Comparison of ENCODE assay signal across 17 cellular contexts in genomic region chr17:18161226-18162094, GRCh38. TPM values are rescaled to one million over a fixed set of nuclear protein-coding genes. Genes with fewer than 3 reads are reported as not detected.
A peak's percentile ranks its signal among the peaks of the same experiment; 100 is the strongest.
DNase-seq lines count a peak whose midpoint lies in the region; ATAC-seq, FAIRE-seq and TF ChIP-seq lines count a peak whose summit lies in the region.
"Had no signal": no experiment of that assay in that cellular context is flagged by ENCODE, and none has a peak within 500 bp of the region (broad histone marks: within the 10 kb centered on the region; RNA-seq: fewer than 3 reads in every experiment).

No MANE protein-coding gene starts in this region.

- H3K27ac ChIP-seq in GM12878 (ENCODE audit: control insufficient read depth, insufficient read depth): no peak overlapping the region
- H3K27ac ChIP-seq: epithelial cell of prostate, left ventricle myocardium inferior, PC-9 had no signal

- TF ChIP-seq POLR2A in GM12878 (IDR thresholded peaks at IDR 0.05; ENCODE audit: low read depth, low read length): no peak

- H3K4me1 ChIP-seq in GM12878 (ENCODE audit: control insufficient read depth, insufficient read depth, low read length): peaks cover 41% of the 10 kb centered on the region

- RAD21 ChIA-PET in GM12878 (lab: Charles Lee; ENCODE audit: unreplicated experiment): interaction anchor here (0.8 to 1.3 kb wide), 3 partner anchors 9 to 24 kb away, joined by 3 to 7 read pairs (median 3); partner anchors contain the start of gene ALKBH5

- TF ChIP-seq CTCF in GM12878 (IDR thresholded peaks at IDR 0.05 in 2 of 3, conservative IDR thresholded peaks at IDR 0.05 in 1 of 3; ENCODE audit: control insufficient read depth in 2 of 3, extremely low read depth in 1 of 3, insufficient read depth in 1 of 3, low read depth in 3 of 3, low read length in 3 of 3): no peak

- H3K9me3 ChIP-seq in GM12878 (replicated peaks; ENCODE audit: control insufficient read depth, insufficient read depth, low read length): no peaks in the 10 kb centered on the region
- H3K9me3 ChIP-seq: left ventricle myocardium inferior had no signal

- in situ Hi-C loops in GM12878 (cut with MboI): no loop called here

- no TSS peak for BruUV-seq in GM12878 (replicated peaks; lab: Mats Ljungman, UMichigan)

- 12% methylated on average over 12 of the region's 12 CpGs for WGBS in GM12878 (ENCODE audit: insufficient coverage, insufficient replicate concordance, low lambda C conversion rate, missing lambda C conversion rate)

- intact Hi-C loops in GM12878 (cut with micrococcal nuclease; ENCODE audit: unreplicated experiment): no loop called here

- no peak overlapping the region for H3K4me3 ChIP-seq in GM12878
- H3K4me3 ChIP-seq: left ventricle myocardium inferior, PC-9 had no signal

- H3K27me3 ChIP-seq in GM12878 (replicated peaks in 1 of 2; ENCODE audit: control insufficient read depth in 2 of 2, insufficient read depth in 2 of 2, low read length in 1 of 2): no peaks in the 10 kb centered on the region

- peak; percentile 59 for ATAC-seq in GM19025 (IDR thresholded peaks at IDR 0.05; ENCODE audit: low read depth, unreplicated experiment)
- peak; percentile 65 for ATAC-seq in HG02885 (IDR thresholded peaks at IDR 0.05; ENCODE audit: poor library complexity, unreplicated experiment)
- peak; percentile 49 for ATAC-seq in GM12878
- no peak for ATAC-seq in GM18498 (IDR thresholded peaks at IDR 0.05; ENCODE audit: unreplicated experiment)

- H3K27ac Mint-ChIP-seq in activated T-cell treated with anti-CD3 and anti-CD28 coated beads, Interleukin-2, amount 50 U/mL, for 24 hours: no peak overlapping the region

- no peaks in the 10 kb centered on the region for H3K9me3 Mint-ChIP-seq in activated T-cell treated with anti-CD3 and anti-CD28 coated beads, Interleukin-2, amount 50 U/mL, for 24 hours
- H3K9me3 Mint-ChIP-seq: activated CD4-positive, alpha-beta T cell treated with anti-CD3 and anti-CD28 coated beads, Interleukin-2, amount 10 ng/mL, durations not matched to agents 7 days and 5 days; H9 had no signal

- peaks cover 12% of the 10 kb centered on the region for H3K4me1 Mint-ChIP-seq in activated T-cell treated with anti-CD3 and anti-CD28 coated beads, Interleukin-2, amount 50 U/mL, for 24 hours (ENCODE audit: low read depth)

- H3K79me2 ChIP-seq in GM12878 (ENCODE audit: control insufficient read depth, insufficient read depth, low read length): no peaks in the 10 kb centered on the region

- CTCF ChIA-PET in GM12878 (lab: Yijun Ruan, JAX): interaction anchor here (0.6 to 1.7 kb wide), 3 partner anchors 20 to 22 kb away, joined by 3 to 5 read pairs (median 3); partner anchors contain the start of gene ALKBH5

- no peaks in the 10 kb centered on the region for H3K36me3 Mint-ChIP-seq in activated T-cell treated with anti-CD3 and anti-CD28 coated beads, Interleukin-2, amount 50 U/mL, for 24 hours (ENCODE audit: low read depth)

- H3K9ac ChIP-seq in GM12878 (ENCODE audit: control insufficient read depth, insufficient read depth, low read length): no peak overlapping the region

- H4K20me1 ChIP-seq in GM12878 (ENCODE audit: control insufficient read depth, insufficient read depth): no peaks in the 10 kb centered on the region

- FAIRE-seq in GM12878 (lab: Jason Lieb, UNC): no peak
- FAIRE-seq: urothelium cell line had no signal

- SMC1A ChIA-PET in GM12878 (lab: Charles Lee; ENCODE audit: uncharacterized antibody, unreplicated experiment): interaction anchor here (0.8 to 1.7 kb wide), 3 partner anchors 8 to 14 kb away, joined by 4 to 5 read pairs (median 5); no protein-coding TSS in a partner anchor

- H3K4me3 Mint-ChIP-seq in activated T-cell treated with anti-CD3 and anti-CD28 coated beads, Interleukin-2, amount 50 U/mL, for 24 hours: no peak overlapping the region
- H3K4me3 Mint-ChIP-seq: activated CD4-positive, alpha-beta T cell treated with anti-CD3 and anti-CD28 coated beads, Interleukin-2, amount 10 ng/mL, durations not matched to agents 7 days and 5 days; H9 had no signal

- no peaks in the 10 kb centered on the region for H3K27me3 Mint-ChIP-seq in activated T-cell treated with anti-CD3 and anti-CD28 coated beads, Interleukin-2, amount 50 U/mL, for 24 hours
- H3K27me3 Mint-ChIP-seq: activated CD4-positive, alpha-beta T cell treated with anti-CD3 and anti-CD28 coated beads, Interleukin-2, amount 10 ng/mL, durations not matched to agents 7 days and 5 days had no signal

- DNase-seq in CD1c-positive myeloid dendritic cell (ENCODE audit: extremely low spot score) (peak; percentile 86), GM12878 (ENCODE audit: low read depth, low spot score) (peak; percentile 37), RPMI8226 (no peak)
- no peak for DNase-seq in activated T-cell treated with anti-CD3 and anti-CD28 coated beads, Interleukin-2, amount 50 U/mL, for 24 hours
- DNase-seq in activated T-cell treated with anti-CD3 and anti-CD28 coated beads, Interleukin-2, amount 50 U/mL, for 1 hour: no peak
- DNase-seq: activated CD4-positive, alpha-beta T cell treated with anti-CD3 and anti-CD28 coated beads, Interleukin-2, amount 10 ng/mL, durations not matched to agents 7 days and 5 days; activated gamma-delta T cell; H9; left ventricle myocardium inferior; PC-9; stimulated activated CD4-positive, alpha-beta T cell treated with anti-CD3 and anti-CD28 coated beads, Interleukin-12 subunit alpha, Interleukin-12 subunit beta, amount 100 ng/mL, for 4 hours; T-helper 2 cell had no signal

- peak overlapping the region; percentile 11; the same call in 1 of the 2 replicates for H3K4me2 ChIP-seq in GM12878 (ENCODE audit: control insufficient read depth, insufficient read depth)
- H3K4me2 ChIP-seq: PC-9 had no signal

- TF ChIP-seq RAD21 in GM12878 (IDR thresholded peaks at IDR 0.05; ENCODE audit: insufficient read depth, low read depth, low read length): no peak

- H3K36me3 ChIP-seq in GM12878 (ENCODE audit: control insufficient read depth in 2 of 2, insufficient read depth in 2 of 2, low read length in 1 of 2): no peaks in the 10 kb centered on the region
- H3K36me3 ChIP-seq: left ventricle myocardium inferior had no signal

- POLR2A ChIA-PET in GM12878 (lab: Charles Lee): interaction anchor here (1.0 to 4.2 kb wide), 4 partner anchors 17 to 153 kb away, joined by 3 to 23 read pairs (median 3); partner anchors contain the start of genes ALKBH5, SMCR8 and TOP3A

- peak in 1 of 2 experiments; percentile 9; a peak in 1 of 4 replicates for TF ChIP-seq EP300 in GM12878 (IDR thresholded peaks at IDR 0.05; ENCODE audit: borderline replicate concordance in 1 of 2, control insufficient read depth in 1 of 2, low read depth in 2 of 2, low read length in 2 of 2)

- H2AFZ ChIP-seq in GM12878 (ENCODE audit: control insufficient read depth, low read depth, low read length): no peak overlapping the region
- H2AFZ ChIP-seq: PC-9 had no signal

TF ChIP-seq in GM12878, 131 proteins besides CTCF, POLR2A, EP300 and RAD21 (continues in another document):
- TF ChIP-seq LARP7 (IDR thresholded peaks at IDR 0.05) (peak; percentile 56; the same call in 1 of the 2 replicates), RELA (IDR thresholded peaks at IDR 0.05; ENCODE audit: borderline replicate concordance, partially characterized antibody) (peak; percentile 30), RUNX3 (IDR thresholded peaks at IDR 0.05; ENCODE audit: low read length) (peak; percentile 65), EZH2 (IDR thresholded peaks at IDR 0.05; ENCODE audit: borderline replicate concordance, control insufficient read depth, low read depth, low read length) (no peak)

RNA-seq across cellular contexts. Expression of gene ALKBH5, which starts 22.2 kb away (rescaled TPM):
- 39.1 and 42.2 TPM in 2 replicates for total RNA-seq in GM12878 (2013; cell fraction: nucleolus; rRNA removed)
- total RNA-seq in GM12878 (2014; rRNA removed) (62.7 and 65.9 TPM in 2 replicates), GM12878 (2014; rRNA removed; fragmentation: Illumina TruSeq; extraction: Trizol) (45.0 and 47.0 TPM in 2 replicates), GM12878 (2021) (77.0 and 78.3 TPM in 2 replicates)
- polyA plus RNA-seq in GM12878 (2011; ENCODE audit: low read depth): 39.6 TPM
- polyA plus RNA-seq in GM12878 (2011; rRNA removed) (98.6 and 99.9 TPM in 2 replicates), GM12878 (2014; fragmentation: Illumina TruSeq; extraction: Trizol) (34.8 and 44.7 TPM in 2 replicates), GM12878 (2014; fragmentation: Nextera tagmentation; extraction: Ambion mirVana) (10 to 100 TPM; 13.7 to 31.8 TPM), GM12878 (2014; rRNA removed) (51.8 and 54.0 TPM in 2 replicates), GM12878 (2016; fragmentation: Nextera tagmentation; extraction: Ambion mirVana) (10 to 100 TPM; 53.0 to 59.3 TPM)
- 113 and 137 TPM in 2 replicates for polyA plus RNA-seq in GM12878 (2011; cell fraction: cytosol; rRNA removed)
- polyA plus RNA-seq in GM12878 (2011; cell fraction: nucleus; rRNA removed): 52.2 and 54.1 TPM in 2 replicates
- polyA plus RNA-seq in GM12878 (2012): 60.4 and 69.4 TPM in 2 replicates
- polyA minus RNA-seq in GM12878 (2011; rRNA and poly(A)+ RNA removed): 120 and 218 TPM in 2 replicates
- polyA minus RNA-seq in GM12878 (2011; cell fraction: cytosol; rRNA and poly(A)+ RNA removed): 84.7 and 89.1 TPM in 2 replicates
- 25.6 and 36.5 TPM in 2 replicates for polyA minus RNA-seq in GM12878 (2011; cell fraction: nucleus; rRNA and poly(A)+ RNA removed)

RNA-seq across cellular contexts. Expression of gene MYO15A, which starts 52.9 kb away (rescaled TPM):
- total RNA-seq in GM12878 (2013; cell fraction: nucleolus; rRNA removed): 5.5 and 6.0 TPM in 2 replicates
- total RNA-seq in GM12878 (2014; rRNA removed) (0.22 and 0.23 TPM in 2 replicates), GM12878 (2014; rRNA removed; fragmentation: Illumina TruSeq; extraction: Trizol) (0.18 TPM in 1 of 2 replicates, not detected in the other), GM12878 (2021) (0.13 and 0.56 TPM in 2 replicates)
- 1.0 TPM for polyA plus RNA-seq in GM12878 (2011; ENCODE audit: low read depth)
- polyA plus RNA-seq in GM12878 (2011; rRNA removed) (0.71 and 0.77 TPM in 2 replicates), GM12878 (2014; fragmentation: Illumina TruSeq; extraction: Trizol) (0.03 and 0.19 TPM in 2 replicates), GM12878 (2014; fragmentation: Nextera tagmentation; extraction: Ambion mirVana) (not detected), GM12878 (2014; rRNA removed) (0.10 and 0.20 TPM in 2 replicates), GM12878 (2016; fragmentation: Nextera tagmentation; extraction: Ambion mirVana) (under 1 TPM in 1 of 2 experiments, not detected in 1; 0.03 TPM)
- polyA plus RNA-seq in GM12878 (2011; cell fraction: cytosol; rRNA removed): 0.70 and 0.94 TPM in 2 replicates
- 3.4 and 8.1 TPM in 2 replicates for polyA plus RNA-seq in GM12878 (2011; cell fraction: nucleus; rRNA removed)
- 1.6 and 2.1 TPM in 2 replicates for polyA plus RNA-seq in GM12878 (2012)
- polyA minus RNA-seq in GM12878 (2011; rRNA and poly(A)+ RNA removed): 0.29 and 1.5 TPM in 2 replicates
- not detected in 2 replicates for polyA minus RNA-seq in GM12878 (2011; cell fraction: cytosol; rRNA and poly(A)+ RNA removed)
- 1.7 and 2.9 TPM in 2 replicates for polyA minus RNA-seq in GM12878 (2011; cell fraction: nucleus; rRNA and poly(A)+ RNA removed)

Comparison
In these comparisons a context has a peak if more than half of its experiments do, and no peak if none do; other contexts are left out.
1. DNase-seq: peak in CD1c-positive myeloid dendritic cell (single experiment) and GM12878 (single experiment); none in activated T-cell treated with anti-CD3 and anti-CD28 coated beads, Interleukin-2, amount 50 U/mL, for 24 hours (single experiment), RPMI8226 (single experiment) and activated T-cell treated with anti-CD3 and anti-CD28 coated beads, Interleukin-2, amount 50 U/mL, for 1 hour (single experiment).